Comparison of ENCODE assay signal across 7 cellular contexts in genomic region chr19:1172353-1173159, GRCh38. TPM values are rescaled to one million over a fixed set of nuclear protein-coding genes. Genes with fewer than 3 reads are reported as not detected.
A peak's percentile ranks its signal among the peaks of the same experiment; 100 is the strongest.
DNase-seq lines count a peak whose midpoint lies in the region; ATAC-seq and TF ChIP-seq lines count a peak whose summit lies in the region.

No MANE protein-coding gene starts in this region.

- no peak for TF ChIP-seq CTCF in mucosa of descending colon (IDR thresholded peaks at IDR 0.05)

- H3K4me3 ChIP-seq in mucosa of descending colon, result peak overlapping the region; percentile 75
- H3K4me3 ChIP-seq in aorta (ENCODE audit: low read length in 2 of 2), result peak overlapping the region in 1 of 2 donors; percentile 84

- H3K36me3 ChIP-seq in mucosa of descending colon (ENCODE audit: low read depth) (no peaks in the 10 kb centered on the region), aorta (ENCODE audit: control insufficient read depth in 1 of 2, insufficient read depth in 2 of 2, low read length in 1 of 2) (no peaks in the 10 kb centered on the region)

- H3K4me1 ChIP-seq in mucosa of descending colon (ENCODE audit: low read depth), result peaks cover 13% of the 10 kb centered on the region
- H3K4me1 ChIP-seq in aorta (ENCODE audit: control insufficient read depth in 1 of 2, insufficient read depth in 2 of 2, low read length in 2 of 2), result no peaks in the 10 kb centered on the region

- H3K9me3 ChIP-seq in mucosa of descending colon (no peaks in the 10 kb centered on the region), aorta (ENCODE audit: control insufficient read depth, low read length) (no peaks in the 10 kb centered on the region)

- intact Hi-C loops in mucosa of descending colon (cut with DNase I, micrococcal nuclease) (loop anchor here in 1 of 2 donors (10.0 kb wide), 1 partner anchor 48 kb away; no protein-coding TSS in a partner anchor), aorta (cut with DNase I) (loop anchor here (5.0 kb wide), 2 partner anchors 40 to 60 kb away; no protein-coding TSS in a partner anchor)

- no peaks in the 10 kb centered on the region for H3K27me3 ChIP-seq in aorta (ENCODE audit: control insufficient read depth in 1 of 2, insufficient read depth in 2 of 2, low read length in 1 of 2)

- 12 to 14% methylated on average over 34 to 36 of the region's 36 CpGs for WGBS in aorta, 2 donors

- ATAC-seq in SK-N-SH treated with all-trans-retinoic acid at 6 μM for 48 hours (peak; percentile 61), mucosa of descending colon (peak; percentile 74), aorta (ENCODE audit: low FRiP score) (peak; percentile 70)

- DNase-seq in HCEC 1CT (peak; percentile 61), epidermal melanocyte (ENCODE audit: insufficient read length, low spot score) (peak; percentile 61), mucosa of descending colon (peak; percentile 66 to 86 (median 70)), aorta (peak; percentile 81 to 87), NCI-H2227 treated with DMSO at 0.1 percent for 48 hours (lab: John Stamatoyannopoulos, UW) (no peak), NCI-H2081 treated with DMSO at 0.1 percent for 48 hours (lab: John Stamatoyannopoulos, UW) (no peak)

- peak overlapping the region in 1 of 2 donors; percentile 34 for H3K27ac ChIP-seq in aorta (ENCODE audit: low read depth in 1 of 2, low read length in 2 of 2)

TF ChIP-seq in SK-N-SH treated with all-trans-retinoic acid at 6 μM for 48 hours, 23 proteins besides CTCF, POLR2A, EP300 and RAD21:
- TF ChIP-seq POU6F1 (CRISPR knock-in tag; IDR thresholded peaks at IDR 0.05; ENCODE audit: borderline replicate concordance, low read depth) (no peak), CREB5 (CRISPR knock-in tag; IDR thresholded peaks at IDR 0.05; ENCODE audit: low read depth) (no peak), ZNF70 (CRISPR knock-in tag; IDR thresholded peaks at IDR 0.05) (no peak), OSR1 (CRISPR knock-in tag; IDR thresholded peaks at IDR 0.05) (no peak), ZFP30 (CRISPR knock-in tag; IDR thresholded peaks at IDR 0.05) (no peak), ZC3H10 (CRISPR knock-in tag; IDR thresholded peaks at IDR 0.05) (no peak), TOX (CRISPR knock-in tag; IDR thresholded peaks at IDR 0.05; ENCODE audit: borderline replicate concordance) (no peak), ZNF565 (CRISPR knock-in tag; conservative IDR thresholded peaks at IDR 0.05; ENCODE audit: low read depth) (no peak), TSHZ2 (CRISPR knock-in tag; IDR thresholded peaks at IDR 0.05) (no peak), CSRNP3 (CRISPR knock-in tag; IDR thresholded peaks at IDR 0.05) (no peak), ARNTL (CRISPR knock-in tag; IDR thresholded peaks at IDR 0.05; ENCODE audit: borderline replicate concordance, low read depth) (no peak), BACH2 (CRISPR knock-in tag; IDR thresholded peaks at IDR 0.05; ENCODE audit: borderline replicate concordance) (no peak), TCF4 (CRISPR knock-in tag; IDR thresholded peaks at IDR 0.05; ENCODE audit: borderline replicate concordance) (no peak), ESRRG (CRISPR knock-in tag; IDR thresholded peaks at IDR 0.05) (no peak), CSDC2 (CRISPR knock-in tag; IDR thresholded peaks at IDR 0.05) (no peak), PATZ1 (CRISPR knock-in tag; IDR thresholded peaks at IDR 0.05; ENCODE audit: borderline replicate concordance) (no peak), RARB (CRISPR knock-in tag; IDR thresholded peaks at IDR 0.05) (no peak), GLIS3 (CRISPR knock-in tag; IDR thresholded peaks at IDR 0.05) (no peak)

RNA-seq across cellular contexts. Expression of gene SBNO2, which starts 1.5 kb away (rescaled TPM):
- 10 to 100 TPM; 58.0 to 86.6 (median 74.6) TPM for total RNA-seq in mucosa of descending colon
- total RNA-seq in aorta, result 100 to 1,000 TPM in 1 of 2 donors, 10 to 100 TPM in 1; 97.2 to 165 TPM
- polyA plus RNA-seq in aorta, result 10 to 100 TPM; 11.0 to 53.3 TPM

RNA-seq across cellular contexts. Expression of gene STK11, which starts 33.0 kb away (rescaled TPM):
- total RNA-seq in mucosa of descending colon (10 to 100 TPM; 69.6 to 86.6 (median 76.3) TPM), aorta (10 to 100 TPM; 39.4 to 59.5 TPM)
- polyA plus RNA-seq in aorta, result 10 to 100 TPM; 30.1 to 58.9 TPM

Comparison
In these comparisons a context has a peak if more than half of its experiments do, and no peak if none do; other contexts are left out.
1. DNase-seq: peak in HCEC 1CT (single experiment), epidermal melanocyte (single experiment), mucosa of descending colon (3 of 3) and aorta (2 of 2); none in NCI-H2227 treated with DMSO at 0.1 percent for 48 hours (single experiment) and NCI-H2081 treated with DMSO at 0.1 percent for 48 hours (single experiment).
2. Peak in every context shown above with its lines, with median percentiles within 50 percentile points of each other: ATAC-seq.